Comparison of ENCODE assay signal across 10 cellular contexts in genomic region chr9:82332018-82332773, GRCh38.
DNase-seq lines count a peak whose midpoint lies in the region; ATAC-seq, FAIRE-seq and TF ChIP-seq lines count a peak whose summit lies in the region.
"Had no signal": no experiment of that assay in that cellular context is flagged by ENCODE, and none has a peak within 500 bp of the region (broad histone marks: within the 10 kb centered on the region; RNA-seq: fewer than 3 reads in every experiment).

No MANE protein-coding gene starts in this region.

- H3K4me3 Mint-ChIP-seq in activated CD8-positive, alpha-beta T cell treated with anti-CD3 and anti-CD28 coated beads for 36 hours = no peak overlapping the region
- no peak overlapping the region for H3K4me3 Mint-ChIP-seq in activated T-helper 17 cell treated with anti-CD3 and anti-CD28 coated beads, Interleukin-2, amount 50 U/mL, for 72 hours

- no peak for TF ChIP-seq CTCF in activated CD8-positive, alpha-beta T cell treated with anti-CD3 and anti-CD28 coated beads for 36 hours (IDR thresholded peaks at IDR 0.05)

- no peaks in the 10 kb centered on the region for H3K36me3 Mint-ChIP-seq in activated CD8-positive, alpha-beta T cell treated with anti-CD3 and anti-CD28 coated beads for 36 hours (ENCODE audit: low read depth)
- H3K36me3 Mint-ChIP-seq in activated T-helper 17 cell treated with anti-CD3 and anti-CD28 coated beads, Interleukin-2, amount 50 U/mL, for 72 hours (ENCODE audit: low read depth) = no peaks in the 10 kb centered on the region

- FAIRE-seq in RCC 7860 (lab: Jason Lieb, UNC) = peak; percentile 93
- FAIRE-seq in urothelium cell line (lab: Jason Lieb, UNC) = no peak

- CTCF ChIA-PET in activated CD8-positive, alpha-beta T cell treated with anti-CD3 and anti-CD28 coated beads for 36 hours (lab: Charles Lee) = interaction anchor here (0.9 kb wide), 1 partner anchor 274 kb away, joined by 3 read pairs; no protein-coding TSS in a partner anchor

- peaks cover under 1% of the 10 kb centered on the region for H3K9me3 Mint-ChIP-seq in activated CD8-positive, alpha-beta T cell treated with anti-CD3 and anti-CD28 coated beads for 36 hours
- peaks cover 9% of the 10 kb centered on the region for H3K9me3 Mint-ChIP-seq in activated T-helper 17 cell treated with anti-CD3 and anti-CD28 coated beads, Interleukin-2, amount 50 U/mL, for 72 hours

- H3K27ac Mint-ChIP-seq in activated CD8-positive, alpha-beta T cell treated with anti-CD3 and anti-CD28 coated beads for 36 hours = no peak overlapping the region
- H3K27ac Mint-ChIP-seq in activated T-helper 17 cell treated with anti-CD3 and anti-CD28 coated beads, Interleukin-2, amount 50 U/mL, for 72 hours = no peak overlapping the region

- H3K4me1 Mint-ChIP-seq in activated CD8-positive, alpha-beta T cell treated with anti-CD3 and anti-CD28 coated beads for 36 hours (ENCODE audit: low read depth) = no peaks in the 10 kb centered on the region
- no peaks in the 10 kb centered on the region for H3K4me1 Mint-ChIP-seq in activated T-helper 17 cell treated with anti-CD3 and anti-CD28 coated beads, Interleukin-2, amount 50 U/mL, for 72 hours

- no peaks in the 10 kb centered on the region for H3K27me3 Mint-ChIP-seq in activated CD8-positive, alpha-beta T cell treated with anti-CD3 and anti-CD28 coated beads for 36 hours
- no peaks in the 10 kb centered on the region for H3K27me3 Mint-ChIP-seq in activated T-helper 17 cell treated with anti-CD3 and anti-CD28 coated beads, Interleukin-2, amount 50 U/mL, for 72 hours

- ATAC-seq in activated CD8-positive, alpha-beta T cell treated with anti-CD3 and anti-CD28 coated beads for 36 hours = no peak
- no peak for ATAC-seq in activated T-helper 17 cell treated with anti-CD3 and anti-CD28 coated beads, Interleukin-2, amount 50 U/mL, for 72 hours (replicated peaks)

- POLR2A ChIA-PET in activated CD8-positive, alpha-beta T cell treated with anti-CD3 and anti-CD28 coated beads for 36 hours (lab: Charles Lee) = no interaction called here

- peak; percentile 54 for DNase-seq in SIG-M5 treated with dmso at 0.1 percent for 504 hours (lab: John Stamatoyannopoulos, UW; ENCODE audit: unreplicated experiment)
- DNase-seq in SIG-M5 (lab: John Stamatoyannopoulos, UW) = no peak
- DNase-seq in RCC 7860 (ENCODE audit: low spot score) = peak; percentile 89
- peak; percentile 78 for DNase-seq in glomerular visceral epithelial cell (ENCODE audit: extremely low spot score)
- peak; percentile 57 for DNase-seq in urothelium cell line (ENCODE audit: low spot score)
- no peak for DNase-seq in activated CD4-positive, CD25-positive, alpha-beta regulatory T cell treated with anti-CD3 and anti-CD28 coated beads, Interleukin-2, amount 50 U/mL, for 72 hours
- no peak for DNase-seq in activated CD8-positive, alpha-beta T cell treated with anti-CD3 and anti-CD28 coated beads for 36 hours
- DNase-seq: dermis blood vessel endothelial cell, SHP77 had no signal

- intact Hi-C loops in activated CD8-positive, alpha-beta T cell treated with anti-CD3 and anti-CD28 coated beads for 36 hours (cut with micrococcal nuclease) = no loop called here

Comparison
In these comparisons a context has a peak if more than half of its experiments do, and no peak if none do; other contexts are left out.
1. DNase-seq: peak in SIG-M5 treated with dmso at 0.1 percent for 504 hours (single experiment), RCC 7860 (single experiment), glomerular visceral epithelial cell (single experiment) and urothelium cell line (single experiment); none in SIG-M5 (single experiment), activated CD4-positive, CD25-positive, alpha-beta regulatory T cell treated with anti-CD3 and anti-CD28 coated beads, Interleukin-2, amount 50 U/mL, for 72 hours (single experiment) and activated CD8-positive, alpha-beta T cell treated with anti-CD3 and anti-CD28 coated beads for 36 hours (single experiment).